In the genomic region with DNA sequence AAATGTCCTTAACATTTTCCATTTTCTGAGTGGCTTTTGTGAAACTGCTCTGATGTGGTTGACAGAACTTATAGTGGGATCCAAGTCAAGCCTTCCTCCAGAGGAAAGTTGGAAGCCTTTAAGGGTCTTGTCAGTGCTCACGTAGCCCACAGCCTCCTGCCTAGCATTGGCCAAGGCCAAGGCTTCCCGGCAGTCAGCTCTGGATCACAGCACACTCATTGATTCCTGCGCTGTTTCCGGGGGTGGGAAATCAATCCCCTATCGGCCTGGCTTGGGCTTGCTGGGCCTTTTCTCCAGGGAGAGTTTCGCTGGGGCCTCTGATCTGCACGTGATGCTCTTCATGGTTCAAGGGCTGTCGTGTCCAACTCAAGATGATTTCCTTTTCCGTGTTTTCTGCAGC, we compare ENCODE assay signal across 21 cellular contexts.
DNase-seq lines count a peak whose midpoint lies in the region; ATAC-seq and TF ChIP-seq lines count a peak whose summit lies in the region.
"Had no signal": no experiment of that assay in that cellular context is flagged by ENCODE, and none has a peak within 500 bp of the region (broad histone marks: within the 10 kb centered on the region; RNA-seq: fewer than 3 reads in every experiment).

No MANE protein-coding gene starts in this region.

- intact Hi-C loops in esophagus squamous epithelium (cut with DNase I), result no loop called here
- intact Hi-C loops in left ventricle myocardium superior (cut with micrococcal nuclease), result no loop called here
- intact Hi-C loops in tibial artery (cut with DNase I; ENCODE audit: low total_unique reads), result loop anchor here (10.0 kb wide), 1 partner anchor 83 kb away; a partner anchor contains a TSS
- intact Hi-C loops in posterior vena cava (cut with DNase I), result loop anchor here in 1 of 2 donors (10.0 kb wide), 1 partner anchor 53 kb away; no protein-coding TSS in a partner anchor

- H3K4me2 ChIP-seq in Karpas-422 (ENCODE audit: low read depth, low read length, poor library complexity, severe bottlenecking), result no peak overlapping the region

- TF ChIP-seq CTCF in esophagus squamous epithelium (IDR thresholded peaks at IDR 0.05), result no peak
- TF ChIP-seq CTCF in tibial artery (IDR thresholded peaks at IDR 0.05), result no peak
- TF ChIP-seq CTCF in glutamatergic neuron (IDR thresholded peaks at IDR 0.05; ENCODE audit: partially characterized antibody, unreplicated experiment), result no peak

- H4K20me1 ChIP-seq in Karpas-422 (ENCODE audit: insufficient read depth, low read depth, low read length), result no peaks in the 10 kb centered on the region

- H3K36me3 ChIP-seq in Karpas-422 (ENCODE audit: insufficient read depth, low read length) (no peaks in the 10 kb centered on the region), esophagus squamous epithelium (no peaks in the 10 kb centered on the region), tibial artery (no peaks in the 10 kb centered on the region)
- H3K36me3 ChIP-seq: SJSA1 had no signal

- H2AFZ ChIP-seq in Karpas-422 (ENCODE audit: low read length), result no peak overlapping the region

- H3K9ac ChIP-seq in Karpas-422 (ENCODE audit: low read length), result no peak overlapping the region

- H3K4me1 Mint-ChIP-seq in glutamatergic neuron (ENCODE audit: low read depth, unreplicated experiment), result peaks cover 23% of the 10 kb centered on the region

- no peaks in the 10 kb centered on the region for H3K9me2 ChIP-seq in Karpas-422 (replicated peaks; ENCODE audit: insufficient read depth, low read length)

- H3K27ac Mint-ChIP-seq in glutamatergic neuron (ENCODE audit: unreplicated experiment), result no peak overlapping the region
- H3K27ac Mint-ChIP-seq: CD14-positive monocyte had no signal

- H3K27ac ChIP-seq in Karpas-422 (ENCODE audit: low read length), result no peak overlapping the region
- peak overlapping the region in 3 of 4 donors; percentile 74 to 85 (median 77) for H3K27ac ChIP-seq in esophagus squamous epithelium
- H3K27ac ChIP-seq in tibial artery, result peak overlapping the region; percentile 84 to 92
- H3K27ac ChIP-seq: SJSA1 had no signal

- WGBS in esophagus squamous epithelium, 2 donors, result 77 to 92% methylated on average over 2 to 4 of the region's 9 CpGs

- no peak overlapping the region for H3K4me3 ChIP-seq in Karpas-422 (ENCODE audit: low read length)
- H3K4me3 ChIP-seq in esophagus squamous epithelium, result no peak overlapping the region
- no peak overlapping the region for H3K4me3 ChIP-seq in tibial artery
- H3K4me3 ChIP-seq: SJSA1 had no signal

- H3K27me3 ChIP-seq in Karpas-422 (ENCODE audit: low read length) (no peaks in the 10 kb centered on the region), esophagus squamous epithelium (no peaks in the 10 kb centered on the region), tibial artery (no peaks in the 10 kb centered on the region)
- H3K27me3 ChIP-seq: SJSA1 had no signal

- H3K9me3 Mint-ChIP-seq in glutamatergic neuron (ENCODE audit: unreplicated experiment), result peaks cover 7% of the 10 kb centered on the region
- H3K9me3 Mint-ChIP-seq: CD14-positive monocyte had no signal

- no peak overlapping the region for H3K4me3 Mint-ChIP-seq in glutamatergic neuron (ENCODE audit: unreplicated experiment)
- H3K4me3 Mint-ChIP-seq: CD14-positive monocyte had no signal

- TF ChIP-seq POLR2A in esophagus squamous epithelium (IDR thresholded peaks at IDR 0.05), result no peak

- H3K27me3 Mint-ChIP-seq in glutamatergic neuron (ENCODE audit: unreplicated experiment), result peaks cover 8% of the 10 kb centered on the region

- DNase-seq in Karpas-422 (peak; percentile 22), esophagus squamous epithelium (lab: John Stamatoyannopoulos, UW) (no peak), left ventricle myocardium superior (no peak), tibial artery (no peak), glutamatergic neuron (no peak), posterior vena cava (ENCODE audit: low spot score) (no peak), mesenteric fat pad (ENCODE audit: low spot score) (no peak)
- DNase-seq: Calu3, DMS79 treated with DMSO at 0.1 percent for 48 hours, GF-D8, H7, Kasumi-1, NCI-H1092 treated with DMSO at 0.1 percent for 48 hours, NCI-H1436, NCI-H187 treated with DMSO at 0.1 percent for 48 hours, NCI-H2107, NCI-H748 treated with DMSO at 0.1 percent for 48 hours, PC-3 had no signal

- H3K9me3 ChIP-seq in Karpas-422 (ENCODE audit: low read length), result no peaks in the 10 kb centered on the region
- H3K9me3 ChIP-seq in esophagus squamous epithelium, result no peaks in the 10 kb centered on the region
- H3K9me3 ChIP-seq in tibial artery, result no peaks in the 10 kb centered on the region
- H3K9me3 ChIP-seq: SJSA1 had no signal

- no peaks in the 10 kb centered on the region for H3K36me3 Mint-ChIP-seq in glutamatergic neuron (ENCODE audit: unreplicated experiment)
- H3K36me3 Mint-ChIP-seq: CD14-positive monocyte had no signal

- no peaks in the 10 kb centered on the region for H3K79me2 ChIP-seq in Karpas-422 (ENCODE audit: low read length)

- peaks cover 4% of the 10 kb centered on the region; the same call in 1 of the 2 replicates for H3K4me1 ChIP-seq in Karpas-422 (ENCODE audit: low read length)
- peaks cover 0 to 3% (median 0%) of the 10 kb centered on the region in 3 donors for H3K4me1 ChIP-seq in esophagus squamous epithelium
- peaks cover 0 to 56% (median 9%) of the 10 kb centered on the region in 4 donors for H3K4me1 ChIP-seq in tibial artery

- ATAC-seq in left ventricle myocardium superior, result peak; percentile 50
- ATAC-seq: HepG2, PC-3 had no signal
